ENCODE assay signal across 21 cellular contexts in the genomic region with DNA sequence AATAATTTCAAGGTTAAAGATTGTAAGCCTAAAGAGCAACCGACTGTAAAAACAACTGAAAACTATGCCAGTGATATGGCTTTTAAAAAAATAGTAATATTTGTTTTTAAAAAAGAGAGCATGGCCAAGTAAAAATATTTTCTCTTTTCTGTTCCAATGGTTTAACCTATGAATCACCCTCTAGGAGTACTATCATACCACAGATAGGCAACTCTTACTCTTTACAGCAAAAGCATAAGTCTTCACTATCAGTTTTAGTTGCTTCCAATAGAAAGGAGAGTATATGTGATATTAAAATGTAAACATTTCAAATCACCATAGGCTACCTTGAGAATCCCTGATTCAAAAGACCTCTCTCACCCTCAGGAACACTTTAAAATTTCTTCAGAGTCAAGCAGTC.
"Had no signal": no experiment of that assay in that cellular context is flagged by ENCODE, and none has a peak within 500 bp of the region (broad histone marks: within the 10 kb centered on the region; RNA-seq: fewer than 3 reads in every experiment).

No MANE protein-coding gene starts in this region.

- H3K36me3 ChIP-seq: gastrocnemius medialis, heart right ventricle, prostate gland had no signal

- DNase-seq: cortex of kidney; dorsolateral prefrontal cortex; effector CD8-positive, alpha-beta T cell; gastrocnemius medialis; heart right ventricle; hypothalamus; islet precursor cell; mammary epithelial cell; natural killer cell; stimulated activated CD4-positive, alpha-beta T cell treated with anti-CD3 and anti-CD28 coated beads, Interleukin-2, amount 100 ng/mL, for 24 hours; stimulated activated CD4-positive, alpha-beta T cell treated with anti-CD3 and anti-CD28 coated beads, Interleukin-4, amount 100 ng/mL, for 4 hours; stimulated activated naive B cell treated with anti-CD40 and anti-IgM and Interleukin-4, amounts not matched to agents 10 μg/mL and 1 μg/mL and 100 μg/mL, for 72 hours; stimulated activated naive CD8-positive, alpha-beta T cell treated with anti-CD3 and anti-CD28 coated beads, Interleukin-15, amount 100 ng/mL, for 72 hours; testis had no signal

- FAIRE-seq: urothelium cell line had no signal

- H3K79me2 ChIP-seq: parathyroid adenoma had no signal

- H3K27me3 ChIP-seq: gastrocnemius medialis, heart right ventricle, testis had no signal

- ATAC-seq: esophagus mucosa; gastrocnemius medialis; heart right ventricle; left lobe of liver; natural killer cell; sciatic nerve; stimulated activated naive B cell treated with anti-CD40 and anti-IgM and Interleukin-4, amounts not matched to agents 10 μg/mL and 1 μg/mL and 100 μg/mL, for 72 hours; stimulated activated naive CD8-positive, alpha-beta T cell treated with anti-CD3 and anti-CD28 coated beads, Interleukin-15, amount 100 ng/mL, for 72 hours had no signal

- H3K4me1 ChIP-seq: heart right ventricle, parathyroid adenoma, prostate gland, testis had no signal

- H3K9me3 ChIP-seq: gastrocnemius medialis, heart right ventricle, prostate gland, testis had no signal

- H3K9ac ChIP-seq: parathyroid adenoma had no signal

- H2AFZ ChIP-seq: parathyroid adenoma had no signal

- H3K27ac ChIP-seq: dorsolateral prefrontal cortex, gastrocnemius medialis, heart right ventricle, parathyroid adenoma, prostate gland, skin epidermis, testis had no signal

- H3K4me3 ChIP-seq: dorsolateral prefrontal cortex, gastrocnemius medialis, heart right ventricle, prostate gland, skin epidermis, testis had no signal
